ENCODE assay signal across 8 cellular contexts in genomic region chr1:153671623-153672353, GRCh38. TPM values are rescaled to one million over a fixed set of nuclear protein-coding genes. Genes with fewer than 3 reads are reported as not detected.
DNase-seq lines count a peak whose midpoint lies in the region; ATAC-seq and TF ChIP-seq lines count a peak whose summit lies in the region.
"Not testable (repeated sequence)": the region's sequence is repeated elsewhere in the genome, so short reads cannot be mapped to it uniquely, and the experiment has no call there.

No MANE protein-coding gene starts in this region.

- CTCF ChIA-PET in activated B cell treated with CpG ODN at 0.5 μM for 24 hours (lab: Charles Lee) (interaction anchor here (0.6 to 2.6 kb wide), 9 partner anchors 30 to 1387 kb away, joined by 3 to 16 read pairs (median 3); partner anchors contain the start of gene RAB13), mammary epithelial cell (lab: Charles Lee; ENCODE audit: low non-redundant PET) (interaction anchor here (0.6 to 0.8 kb wide), 4 partner anchors 49 to 99 kb away, joined by 3 to 4 read pairs (median 3); no protein-coding TSS in a partner anchor)

- peak; percentile 15 for ATAC-seq in GM18907 (IDR thresholded peaks at IDR 0.05; ENCODE audit: unreplicated experiment)
- peak; percentile 20 for ATAC-seq in HG03280 (IDR thresholded peaks at IDR 0.05; ENCODE audit: unreplicated experiment)
- peak; percentile 32 for ATAC-seq in activated B cell treated with CpG ODN at 0.5 μM for 24 hours (ENCODE audit: low read depth)
- ATAC-seq in gastrocnemius medialis: not testable (repeated sequence)

- H3K36me3 ChIP-seq in mammary epithelial cell (ENCODE audit: insufficient read depth, low read length) (peaks cover 15% of the 10 kb centered on the region), gastrocnemius medialis (peaks cover 0 to 25% of the 10 kb centered on the region in 2 donors)

- intact Hi-C loops in activated B cell treated with CpG ODN at 0.5 μM for 24 hours (cut with micrococcal nuclease) (loop anchor here (1.0 to 5.0 kb wide), 15 partner anchors 13 to 601 kb away; partner anchors contain the start of genes CHTOP, GATAD2B, HAX1 and RPS27), mammary epithelial cell (cut with micrococcal nuclease) (loop anchor here (1.0 to 10.0 kb wide), 8 partner anchors 45 to 653 kb away; partner anchors contain the start of genes AQP10, ATP8B2, INTS3 and S100A13), gastrocnemius medialis (cut with DNase I; ENCODE audit: low total_unique reads) (loop anchor here (1.0 to 5.0 kb wide), 5 partner anchors 44 to 319 kb away; partner anchors contain the start of genes INTS3, RPS27, S100A13 and S100A2)

- H3K9me3 ChIP-seq in mammary epithelial cell (replicated peaks; ENCODE audit: insufficient read depth, low read length); gastrocnemius medialis: not testable (repeated sequence)

- not testable (repeated sequence) for TF ChIP-seq CTCF in activated B cell treated with CpG ODN at 0.5 μM for 24 hours (IDR thresholded peaks at IDR 0.05); mammary epithelial cell (conservative IDR thresholded peaks at IDR 0.05 in 1 of 2, IDR thresholded peaks at IDR 0.05 in 1 of 2; ENCODE audit: extremely low read depth in 1 of 2, insufficient read depth in 1 of 2, low read depth in 1 of 2, low read length in 2 of 2); gastrocnemius medialis (IDR thresholded peaks at IDR 0.05 in 4 of 5, conservative IDR thresholded peaks at IDR 0.05 in 1 of 5)

- not testable (repeated sequence) for H3K27me3 ChIP-seq in mammary epithelial cell (ENCODE audit: insufficient read depth, low read length); gastrocnemius medialis

- dilution Hi-C loops in mammary epithelial cell (cut with HindIII; ENCODE audit: low sequenced_read_pairs): not testable (repeated sequence)

- peaks cover 34% of the 10 kb centered on the region for H3K36me3 Mint-ChIP-seq in activated B cell treated with CpG ODN at 0.5 μM for 24 hours (ENCODE audit: low read depth)

- peaks cover 28% of the 10 kb centered on the region for H3K4me1 Mint-ChIP-seq in activated B cell treated with CpG ODN at 0.5 μM for 24 hours

- WGBS in mammary epithelial cell (ENCODE audit: low coverage, missing lambda C conversion rate): 9% methylated on average over 20 of the region's 28 CpGs

- TF ChIP-seq POLR2A in gastrocnemius medialis (IDR thresholded peaks at IDR 0.05): not testable (repeated sequence)

- in situ Hi-C loops in mammary epithelial cell (cut with MboI; ENCODE audit: low sequenced_read_pairs in 2 of 2): loop anchor here in 1 of 2 donors (5.0 kb wide), 1 partner anchor 306 kb away; the partner anchor contains the start of gene JTB
- in situ Hi-C loops in gastrocnemius medialis (cut with MboI; ENCODE audit: low sequenced_read_pairs in 4 of 4): loop anchor here in 3 of 4 donors (10.0 to 25.0 kb wide), 4 partner anchors 73 to 316 kb away; partner anchors contain the start of genes JTB (in 2 of the 3), RAB13 (in 2 of the 3), RPS27 (in 2 of the 3) and CREB3L4 (in 1 of the 3)

- peak overlapping the region; percentile 51 to 62 (median 53) for H3K4me3 ChIP-seq in mammary epithelial cell (replicated peaks in 1 of 3; ENCODE audit: insufficient read depth in 1 of 3, low read depth in 2 of 3, low read length in 3 of 3)
- peak overlapping the region; percentile 54 to 99 (median 59) for H3K4me3 ChIP-seq in gastrocnemius medialis

- not testable (repeated sequence) for H3K4me3 Mint-ChIP-seq in activated B cell treated with CpG ODN at 0.5 μM for 24 hours

- H3K4me2 ChIP-seq in mammary epithelial cell (ENCODE audit: insufficient read depth, low read depth, low read length): peak overlapping the region; percentile 80

- peak overlapping the region; percentile 79 for H3K27ac ChIP-seq in mammary epithelial cell (ENCODE audit: insufficient read depth, low read depth, low read length)
- peak overlapping the region; percentile 80 to 87 (median 84) for H3K27ac ChIP-seq in gastrocnemius medialis

- H3K4me1 ChIP-seq in mammary epithelial cell (ENCODE audit: insufficient read depth, low read length) (peaks cover 15% of the 10 kb centered on the region), gastrocnemius medialis (peaks cover 15 to 17% of the 10 kb centered on the region in 2 donors)

- peaks cover 40% of the 10 kb centered on the region for H3K79me2 ChIP-seq in mammary epithelial cell (ENCODE audit: insufficient read depth, low read length)

- H3K9me3 Mint-ChIP-seq in activated B cell treated with CpG ODN at 0.5 μM for 24 hours: not testable (repeated sequence)

- not testable (repeated sequence) for H4K20me1 ChIP-seq in mammary epithelial cell (ENCODE audit: insufficient read depth, low read length)

- peak overlapping the region; percentile 44 for H3K9ac ChIP-seq in mammary epithelial cell (ENCODE audit: insufficient read depth, low read length)

- H3K27ac Mint-ChIP-seq in activated B cell treated with CpG ODN at 0.5 μM for 24 hours: not testable (repeated sequence)

- H2AFZ ChIP-seq in mammary epithelial cell (ENCODE audit: low read depth, low read length): peak overlapping the region; percentile 74

- H3K27me3 Mint-ChIP-seq in activated B cell treated with CpG ODN at 0.5 μM for 24 hours: not testable (repeated sequence)

- POLR2A ChIA-PET in activated B cell treated with CpG ODN at 0.5 μM for 24 hours (lab: Charles Lee): interaction anchor here (0.6 to 3.6 kb wide), 17 partner anchors 11 to 420 kb away, joined by 3 to 34 read pairs (median 5); partner anchors contain the start of genes CHTOP, DENND4B, INTS3 and RPS27

- BruUV-seq in mammary epithelial cell (replicated peaks; lab: Mats Ljungman, UMichigan): not testable (repeated sequence)

- DNase-seq in A172 (ENCODE audit: low spot score) (peak; percentile 83), NCI-H69 (lab: John Stamatoyannopoulos, UW) (peak; percentile 71), activated B cell treated with CpG ODN at 0.5 μM for 24 hours (peak; percentile 46), iris pigment epithelial cell (ENCODE audit: low read depth) (peak; percentile 69), gastrocnemius medialis (peak; percentile 27 to 50)
- not testable (repeated sequence) for DNase-seq in mammary epithelial cell

RNA-seq across cellular contexts. Expression of gene ILF2, which starts 1.0 kb away (rescaled TPM):
- 578 and 601 TPM in 2 replicates for total RNA-seq in A172 (2014; rRNA removed; shearing (Covaris generic))
- total RNA-seq in activated B cell treated with CpG ODN at 0.5 μM for 24 hours: 182 and 191 TPM in 2 replicates
- total RNA-seq in mammary epithelial cell: 100 to 1,000 TPM; 151 to 158 TPM
- 254 TPM for polyA plus RNA-seq in mammary epithelial cell
- polyA minus RNA-seq in mammary epithelial cell: 201 TPM
- total RNA-seq in gastrocnemius medialis: 100 to 1,000 TPM; 110 to 138 (median 117) TPM

RNA-seq across cellular contexts. Expression of gene NPR1, which starts 6.7 kb away (rescaled TPM):
- 0.16 and 1.4 TPM in 2 replicates for total RNA-seq in A172 (2014; rRNA removed; shearing (Covaris generic))
- total RNA-seq in activated B cell treated with CpG ODN at 0.5 μM for 24 hours (0.59 and 0.82 TPM in 2 replicates), mammary epithelial cell (under 1 TPM in 1 of 2 donors, not detected in 1; 0.17 TPM), gastrocnemius medialis (1 to 10 TPM; 3.0 to 7.1 (median 4.5) TPM)
- 0.05 TPM for polyA plus RNA-seq in mammary epithelial cell
- not detected for polyA minus RNA-seq in mammary epithelial cell

RNA-seq across cellular contexts. Expression of gene SNAPIN, which starts 13.3 kb away (rescaled TPM):
- 150 and 158 TPM in 2 replicates for total RNA-seq in A172 (2014; rRNA removed; shearing (Covaris generic))
- 50.4 and 51.5 TPM in 2 replicates for total RNA-seq in activated B cell treated with CpG ODN at 0.5 μM for 24 hours
- 10 to 100 TPM; 33.1 to 39.8 TPM for total RNA-seq in mammary epithelial cell
- 40.7 TPM for polyA plus RNA-seq in mammary epithelial cell
- 18.8 TPM for polyA minus RNA-seq in mammary epithelial cell
- 100 to 1,000 TPM in 1 of 4 donors, 10 to 100 TPM in 3; 64.0 to 127 (median 90.0) TPM for total RNA-seq in gastrocnemius medialis

RNA-seq across cellular contexts. Expression of gene CHTOP, which starts 37.9 kb away (rescaled TPM):
- total RNA-seq in A172 (2014; rRNA removed; shearing (Covaris generic)): 49.0 and 60.8 TPM in 2 replicates
- total RNA-seq in activated B cell treated with CpG ODN at 0.5 μM for 24 hours: 140 and 148 TPM in 2 replicates
- total RNA-seq in mammary epithelial cell: 10 to 100 TPM; 36.0 to 64.5 TPM
- polyA plus RNA-seq in mammary epithelial cell: 52.0 TPM
- polyA minus RNA-seq in mammary epithelial cell: 45.8 TPM
- 10 to 100 TPM; 49.5 to 73.4 (median 59.1) TPM for total RNA-seq in gastrocnemius medialis

RNA-seq across cellular contexts. Expression of gene S100A1, which starts 43.6 kb away (rescaled TPM):
- 0.46 and 2.8 TPM in 2 replicates for total RNA-seq in A172 (2014; rRNA removed; shearing (Covaris generic))
- total RNA-seq in activated B cell treated with CpG ODN at 0.5 μM for 24 hours: 0.31 and 0.69 TPM in 2 replicates
- total RNA-seq in mammary epithelial cell: not detected
- polyA plus RNA-seq in mammary epithelial cell: 0.53 TPM
- not detected for polyA minus RNA-seq in mammary epithelial cell
- 100 to 1,000 TPM; 390 to 932 (median 616) TPM for total RNA-seq in gastrocnemius medialis
